ENCODE assay signal across 19 cellular contexts in genomic region chr3:149763565-149763964, GRCh38. TPM values are rescaled to one million over a fixed set of nuclear protein-coding genes. Genes with fewer than 3 reads are reported as not detected.
DNase-seq lines count a peak whose midpoint lies in the region; ATAC-seq lines count a peak whose summit lies in the region.
"Had no signal": no experiment of that assay in that cellular context is flagged by ENCODE, and none has a peak within 500 bp of the region (broad histone marks: within the 10 kb centered on the region; RNA-seq: fewer than 3 reads in every experiment).

No MANE protein-coding gene starts in this region.

- no peak overlapping the region for H3K27ac Mint-ChIP-seq in activated T-helper 17 cell treated with anti-CD3 and anti-CD28 coated beads, Interleukin-2, amount 50 U/mL, for 72 hours
- no peak overlapping the region for H3K27ac Mint-ChIP-seq in stimulated activated effector memory CD8-positive, alpha-beta T cell treated with anti-CD3 and anti-CD28 coated beads, Interleukin-12 subunit alpha, Interleukin-12 subunit beta, amount 100 ng/mL, for 72 hours
- H3K27ac Mint-ChIP-seq: CD14-positive monocyte; CD8-positive, alpha-beta T cell; HFFc6; IgD-negative memory B cell had no signal

- H3K9me3 Mint-ChIP-seq in activated T-helper 17 cell treated with anti-CD3 and anti-CD28 coated beads, Interleukin-2, amount 50 U/mL, for 72 hours: no peaks in the 10 kb centered on the region
- no peaks in the 10 kb centered on the region for H3K9me3 Mint-ChIP-seq in stimulated activated effector memory CD8-positive, alpha-beta T cell treated with anti-CD3 and anti-CD28 coated beads, Interleukin-12 subunit alpha, Interleukin-12 subunit beta, amount 100 ng/mL, for 72 hours
- H3K9me3 Mint-ChIP-seq: CD14-positive monocyte; CD8-positive, alpha-beta T cell; HFFc6; IgD-negative memory B cell had no signal

- no peak overlapping the region for H3K27ac ChIP-seq in caudate nucleus (ENCODE audit: low read depth, low read length)

- no peaks in the 10 kb centered on the region for H3K4me1 Mint-ChIP-seq in activated T-helper 17 cell treated with anti-CD3 and anti-CD28 coated beads, Interleukin-2, amount 50 U/mL, for 72 hours
- H3K4me1 Mint-ChIP-seq in stimulated activated effector memory CD8-positive, alpha-beta T cell treated with anti-CD3 and anti-CD28 coated beads, Interleukin-12 subunit alpha, Interleukin-12 subunit beta, amount 100 ng/mL, for 72 hours: no peaks in the 10 kb centered on the region
- H3K4me1 Mint-ChIP-seq: CD14-positive monocyte, IgD-negative memory B cell had no signal

- peaks cover 12% of the 10 kb centered on the region for H3K27me3 Mint-ChIP-seq in activated T-helper 17 cell treated with anti-CD3 and anti-CD28 coated beads, Interleukin-2, amount 50 U/mL, for 72 hours

- DNase-seq in LoVo (ENCODE audit: low spot score): peak; percentile 5
- no peak for DNase-seq in left colon
- DNase-seq in stimulated activated effector memory CD8-positive, alpha-beta T cell treated with anti-CD3 and anti-CD28 coated beads, Interleukin-12 subunit alpha, Interleukin-12 subunit beta, amount 100 ng/mL, for 72 hours (ENCODE audit: low spot score in 2 of 2): no peak
- no peak for DNase-seq in stimulated activated CD4-positive, alpha-beta T cell treated with anti-CD3 and anti-CD28 coated beads, Interleukin-12 subunit alpha, Interleukin-12 subunit beta, amount 100 ng/mL, for 4 hours
- no peak for DNase-seq in caudate nucleus (lab: John Stamatoyannopoulos, UW)
- no peak for DNase-seq in hypothalamus (lab: John Stamatoyannopoulos, UW)
- DNase-seq: CD8-positive, alpha-beta T cell; COR-L47; DMS153; DMS79 treated with DMSO at 0.1 percent for 48 hours; EL; HCEC 1CT; HFFc6 had no signal

- no peak overlapping the region for H3K4me3 Mint-ChIP-seq in activated T-helper 17 cell treated with anti-CD3 and anti-CD28 coated beads, Interleukin-2, amount 50 U/mL, for 72 hours
- H3K4me3 Mint-ChIP-seq in stimulated activated effector memory CD8-positive, alpha-beta T cell treated with anti-CD3 and anti-CD28 coated beads, Interleukin-12 subunit alpha, Interleukin-12 subunit beta, amount 100 ng/mL, for 72 hours: no peak overlapping the region
- H3K4me3 Mint-ChIP-seq: CD14-positive monocyte; CD8-positive, alpha-beta T cell; HFFc6; IgD-negative memory B cell had no signal

- intact Hi-C loops in left colon (cut with DNase I, micrococcal nuclease): no loop called here

- H3K36me3 Mint-ChIP-seq in activated T-helper 17 cell treated with anti-CD3 and anti-CD28 coated beads, Interleukin-2, amount 50 U/mL, for 72 hours (ENCODE audit: low read depth): no peaks in the 10 kb centered on the region
- H3K36me3 Mint-ChIP-seq in stimulated activated effector memory CD8-positive, alpha-beta T cell treated with anti-CD3 and anti-CD28 coated beads, Interleukin-12 subunit alpha, Interleukin-12 subunit beta, amount 100 ng/mL, for 72 hours: no peaks in the 10 kb centered on the region
- H3K36me3 Mint-ChIP-seq: CD14-positive monocyte; CD8-positive, alpha-beta T cell; IgD-negative memory B cell had no signal

- ATAC-seq in activated T-helper 17 cell treated with anti-CD3 and anti-CD28 coated beads, Interleukin-2, amount 50 U/mL, for 72 hours (replicated peaks): peak; percentile 21
- peak; percentile 87 for ATAC-seq in left colon
- ATAC-seq in stimulated activated effector memory CD8-positive, alpha-beta T cell treated with anti-CD3 and anti-CD28 coated beads, Interleukin-12 subunit alpha, Interleukin-12 subunit beta, amount 100 ng/mL, for 72 hours: peak; percentile 51
- ATAC-seq: CD8-positive, alpha-beta T cell had no signal

RNA-seq across cellular contexts. Expression of gene COMMD2, which starts 11.3 kb away (rescaled TPM):
- 10 to 100 TPM; 20.1 to 23.3 TPM for total RNA-seq in activated T-helper 17 cell treated with anti-CD3 and anti-CD28 coated beads, Interleukin-2, amount 50 U/mL, for 72 hours
- total RNA-seq in left colon: 10 to 100 TPM; 25.5 to 27.5 TPM

RNA-seq across cellular contexts. Expression of gene ANKUB1, which starts 28.8 kb away (rescaled TPM):
- total RNA-seq in activated T-helper 17 cell treated with anti-CD3 and anti-CD28 coated beads, Interleukin-2, amount 50 U/mL, for 72 hours: not detected
- total RNA-seq in left colon: not detected
- total RNA-seq: A673; CD8-positive, alpha-beta T cell; H4; HFFc6; HT1080 had no signal

RNA-seq across cellular contexts. Expression of gene RNF13, which starts 49.5 kb away (rescaled TPM):
- 10 to 100 TPM; 35.3 to 38.6 TPM for total RNA-seq in activated T-helper 17 cell treated with anti-CD3 and anti-CD28 coated beads, Interleukin-2, amount 50 U/mL, for 72 hours
- total RNA-seq in left colon: 10 to 100 TPM; 47.5 to 61.7 TPM

Comparison
In these comparisons a context has a peak if more than half of its experiments do, and no peak if none do; other contexts are left out.
1. ATAC-seq: peak in every context shown above with its lines; median percentile 87 in left colon; 51 in stimulated activated effector memory CD8-positive, alpha-beta T cell treated with anti-CD3 and anti-CD28 coated beads, Interleukin-12 subunit alpha, Interleukin-12 subunit beta, amount 100 ng/mL, for 72 hours; 21 in activated T-helper 17 cell treated with anti-CD3 and anti-CD28 coated beads, Interleukin-2, amount 50 U/mL, for 72 hours.